Comparison of ENCODE assay signal across 11 cellular contexts in the genomic region with DNA sequence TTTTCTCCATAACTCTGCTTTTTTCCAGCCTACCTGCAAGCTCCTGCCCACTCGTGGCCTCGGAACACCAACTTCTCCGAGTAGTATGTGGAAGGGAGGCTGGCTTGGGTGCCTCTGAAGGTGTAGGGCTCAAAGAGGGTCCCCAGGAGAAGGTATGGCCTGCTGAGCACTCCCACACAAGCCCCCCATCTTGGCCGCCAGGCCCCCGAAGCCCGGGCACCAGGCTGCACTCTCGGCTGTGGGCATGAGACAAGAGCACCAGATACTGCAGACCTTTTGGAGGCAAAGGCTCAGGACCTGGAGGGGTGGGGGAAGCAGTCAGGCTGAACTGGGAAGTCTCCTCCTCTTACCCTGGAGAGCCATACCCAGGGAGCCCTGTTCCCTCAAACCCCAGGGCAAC. TPM values are rescaled to one million over a fixed set of nuclear protein-coding genes. Genes with fewer than 3 reads are reported as not detected.
DNase-seq lines count a peak whose midpoint lies in the region; ATAC-seq, FAIRE-seq and TF ChIP-seq lines count a peak whose summit lies in the region.
"Had no signal": no experiment of that assay in that cellular context is flagged by ENCODE, and none has a peak within 500 bp of the region (broad histone marks: within the 10 kb centered on the region; RNA-seq: fewer than 3 reads in every experiment).

No MANE protein-coding gene starts in this region.

- no peak overlapping the region; the same call in 1 of the 2 replicates for H2AFZ ChIP-seq in K562 (ENCODE audit: low read depth, low read length)

- POLR2A ChIA-PET in CD4-positive, alpha-beta T cell (lab: Charles Lee): interaction anchor here (4.9 kb wide), 1 partner anchor 19 kb away, joined by 98 read pairs; a partner anchor contains a TSS
- POLR2A ChIA-PET in K562 (lab: Yijun Ruan, JAX): interaction anchor here (1.3 to 1.5 kb wide), 2 partner anchors 11 to 53 kb away, joined by 3 read pairs; no protein-coding TSS in a partner anchor
- POLR2A ChIA-PET in naive thymus-derived CD8-positive, alpha-beta T cell (lab: Charles Lee): interaction anchor here (6.0 to 9.2 kb wide), 2 partner anchors 19 to 30 kb away, joined by 59 to 141 read pairs; a partner anchor contains a TSS

- no peaks in the 10 kb centered on the region for H3K9me3 Mint-ChIP-seq in CD4-positive, alpha-beta T cell
- no peaks in the 10 kb centered on the region for H3K9me3 Mint-ChIP-seq in naive thymus-derived CD8-positive, alpha-beta T cell

- no peak for DNase-seq in CD4-positive, alpha-beta T cell
- no peak for DNase-seq in Jurkat, Clone E6-1 (ENCODE audit: low read depth, low spot score)
- DNase-seq in K562 (ENCODE audit: extremely low read depth in 1 of 4, low spot score in 3 of 4): peak in 1 of 4 experiments; percentile 39
- DNase-seq in naive thymus-derived CD8-positive, alpha-beta T cell: no peak
- no peak for DNase-seq in mesenteric fat pad (ENCODE audit: low spot score)
- DNase-seq in Peyer's patch: no peak
- DNase-seq: activated gamma-delta T cell had no signal

- H3K36me3 Mint-ChIP-seq in CD4-positive, alpha-beta T cell (ENCODE audit: low read depth): peaks cover 19% of the 10 kb centered on the region
- peaks cover 0 to 2% (median 0%) of the 10 kb centered on the region in 3 donors for H3K36me3 Mint-ChIP-seq in naive thymus-derived CD8-positive, alpha-beta T cell

- peaks cover 64% of the 10 kb centered on the region for H3K79me2 ChIP-seq in K562 (ENCODE audit: control insufficient read depth, insufficient read depth, low read length)

- H3K4me3 ChIP-seq in Jurkat, Clone E6-1 (ENCODE audit: low read length): peak overlapping the region; percentile 68
- peak overlapping the region; percentile 66 for H3K4me3 ChIP-seq in K562
- H3K4me3 ChIP-seq in Peyer's patch: no peak overlapping the region

- H3K4me1 ChIP-seq in K562 (replicated peaks in 1 of 2; ENCODE audit: control insufficient read depth in 2 of 2, insufficient read depth in 2 of 2, low read length in 2 of 2) (peaks cover 38 to 45% of the 10 kb centered on the region in 2 experiments), Peyer's patch (peaks cover 0 to 18% (median 6%) of the 10 kb centered on the region in 4 donors)

- H4K20me1 ChIP-seq in K562 (replicated peaks; ENCODE audit: control insufficient read depth, insufficient read depth, low read length): no peaks in the 10 kb centered on the region

- H3K27ac Mint-ChIP-seq in CD4-positive, alpha-beta T cell: peak overlapping the region; percentile 93
- H3K27ac Mint-ChIP-seq in naive thymus-derived CD8-positive, alpha-beta T cell: peak overlapping the region in 5 of 10 donors; percentile 21 to 97 (median 90)

- H3K9me1 ChIP-seq in K562 (ENCODE audit: control insufficient read depth, insufficient read depth, low read length): peaks cover 3% of the 10 kb centered on the region

- no peak overlapping the region for H3K4me3 Mint-ChIP-seq in CD4-positive, alpha-beta T cell
- H3K4me3 Mint-ChIP-seq in naive thymus-derived CD8-positive, alpha-beta T cell: peak overlapping the region in 9 of 10 donors; percentile 13 to 96 (median 90)

- H3K27ac ChIP-seq in CD4-positive, alpha-beta T cell (ENCODE audit: low read depth, low read length): no peak overlapping the region
- peak overlapping the region; percentile 99 for H3K27ac ChIP-seq in K562 (ENCODE audit: extremely low read depth, low read depth, low read length)
- H3K27ac ChIP-seq in Peyer's patch: no peak overlapping the region

- peak overlapping the region; percentile 93 to 97 for H3K9ac ChIP-seq in K562 (ENCODE audit: insufficient read depth in 1 of 2, low read depth in 2 of 2, low read length in 2 of 2)

- CTCF ChIA-PET in CD4-positive, alpha-beta T cell (lab: Charles Lee): interaction anchor here (1.2 kb wide), 1 partner anchor 67 kb away, joined by 3 read pairs; no protein-coding TSS in a partner anchor
- CTCF ChIA-PET in K562 (lab: Yijun Ruan, JAX; ENCODE audit: low intra/inter-chr PET ratio): interaction anchor here (0.6 to 2.8 kb wide), 3 partner anchors 26 to 49 kb away, joined by 3 to 12 read pairs (median 12); no protein-coding TSS in a partner anchor

- no peak for FAIRE-seq in K562 (lab: Jason Lieb, UNC)
- FAIRE-seq: GM12892, islet of Langerhans had no signal

- intact Hi-C loops in CD4-positive, alpha-beta T cell (cut with DNase I, micrococcal nuclease): loop anchor here in 1 of 2 experiments (1.0 kb wide), 1 partner anchor 18 kb away; no protein-coding TSS in a partner anchor
- intact Hi-C loops in K562 (cut with micrococcal nuclease): no loop called here

- TF ChIP-seq POLR2A in K562 (conservative IDR thresholded peaks at IDR 0.05) (no peak), Peyer's patch (IDR thresholded peaks at IDR 0.05) (no peak)

- H3K36me3 ChIP-seq in K562 (ENCODE audit: control insufficient read depth, insufficient read depth, low read length) (peaks cover 53% of the 10 kb centered on the region), Peyer's patch (peaks cover 0 to 7% (median 0%) of the 10 kb centered on the region in 3 donors)

- BruUV-seq in K562 (replicated peaks; lab: Mats Ljungman, UMichigan): TSS peak; percentile 46

- no peaks in the 10 kb centered on the region for H3K9me3 ChIP-seq in CD4-positive, alpha-beta T cell (ENCODE audit: control insufficient read depth, low read length)
- H3K9me3 ChIP-seq in K562 (replicated peaks; ENCODE audit: control insufficient read depth, insufficient read depth, low read depth, low read length) (no peaks in the 10 kb centered on the region), Peyer's patch (no peaks in the 10 kb centered on the region)

- peaks cover 58% of the 10 kb centered on the region for H3K4me1 Mint-ChIP-seq in CD4-positive, alpha-beta T cell (ENCODE audit: low read depth)
- peaks cover 38 to 47% (median 45%) of the 10 kb centered on the region in 4 donors for H3K4me1 Mint-ChIP-seq in naive thymus-derived CD8-positive, alpha-beta T cell

- TF ChIP-seq EP300 in K562 (IDR thresholded peaks at IDR 0.05; ENCODE audit: low read length): no peak

- no peak for ATAC-seq in CD4-positive, alpha-beta T cell (ENCODE audit: poor library complexity)
- ATAC-seq in K562 (peak; percentile 3), GM18858 (IDR thresholded peaks at IDR 0.05; ENCODE audit: unreplicated experiment) (no peak), HG03571 (IDR thresholded peaks at IDR 0.05; ENCODE audit: unreplicated experiment) (no peak)
- no peak for ATAC-seq in naive thymus-derived CD8-positive, alpha-beta T cell

- in situ Hi-C loops in K562 (cut with MboI): no loop called here

- no peak for TF ChIP-seq CTCF in CD4-positive, alpha-beta T cell (IDR thresholded peaks at IDR 0.05)
- TF ChIP-seq CTCF in K562 (IDR thresholded peaks at IDR 0.05 in 2 of 3, conservative IDR thresholded peaks at IDR 0.05 in 1 of 3; ENCODE audit: insufficient read depth in 2 of 3, low read depth in 1 of 3, low read length in 3 of 3): no peak
- no peak for TF ChIP-seq CTCF in Peyer's patch (IDR thresholded peaks at IDR 0.05)

- no peaks in the 10 kb centered on the region for H3K27me3 Mint-ChIP-seq in CD4-positive, alpha-beta T cell
- H3K27me3 Mint-ChIP-seq in naive thymus-derived CD8-positive, alpha-beta T cell: no peaks in the 10 kb centered on the region

- peak overlapping the region; percentile 100 for H3K4me2 ChIP-seq in K562 (ENCODE audit: insufficient read depth, low read length)

- TF ChIP-seq RAD21 in K562 (CRISPR knock-in tag; conservative IDR thresholded peaks at IDR 0.05 in 1 of 2, IDR thresholded peaks at IDR 0.05 in 1 of 2): no peak

- H3K27me3 ChIP-seq in CD4-positive, alpha-beta T cell (ENCODE audit: control insufficient read depth, insufficient read depth, low read length): no peaks in the 10 kb centered on the region
- H3K27me3 ChIP-seq in K562 (ENCODE audit: control insufficient read depth in 2 of 2, insufficient read depth in 2 of 2, low read length in 2 of 2): no peaks in the 10 kb centered on the region
- H3K27me3 ChIP-seq in Peyer's patch: no peaks in the 10 kb centered on the region

- 40% methylated on average over 7 of the region's 7 CpGs for WGBS in K562 (ENCODE audit: insufficient coverage, low coverage, missing lambda C conversion rate)

RNA-seq across cellular contexts. Expression of a gene that starts 1.7 kb away (rescaled TPM):
- 10 to 100 TPM; 23.3 to 27.3 TPM for total RNA-seq in CD4-positive, alpha-beta T cell
- 80.0 TPM for polyA plus RNA-seq in Jurkat, Clone E6-1 (2012; ENCODE audit: insufficient read depth, insufficient read length)
- 236 and 421 TPM in 2 replicates for total RNA-seq in K562 (2011; cell fraction: chromatin; rRNA removed; ENCODE audit: low replicate concordance)
- total RNA-seq in K562 (2011; cell fraction: nucleolus; rRNA removed): 304 and 320 TPM in 2 replicates
- 263 and 277 TPM in 2 replicates for total RNA-seq in K562 (2011; cell fraction: nucleoplasm; rRNA removed)
- 55.9 and 63.3 TPM in 2 replicates for total RNA-seq in K562 (2014; rRNA removed)
- total RNA-seq in K562 (2014; rRNA removed; fragmentation: Illumina TruSeq; extraction: Trizol): 20.5 and 27.3 TPM in 2 replicates
- total RNA-seq in K562 (2015; rRNA removed; fragmentation: Illumina TruSeq; extraction: Trizol): 40.1 and 43.3 TPM in 2 replicates
- 62.9 and 73.7 TPM in 2 replicates for total RNA-seq in K562 (2021)
- polyA plus RNA-seq in K562 (2011; rRNA removed): 84.9 and 129 TPM in 2 replicates
- polyA plus RNA-seq in K562 (2011; cell fraction: cytosol; rRNA removed): 100 and 109 TPM in 2 replicates
- polyA plus RNA-seq in K562 (2011; cell fraction: nucleus; rRNA removed): 1,169 and 1,324 TPM in 2 replicates
- polyA plus RNA-seq in K562 (2012): 58.7 and 101 TPM in 2 replicates
- polyA plus RNA-seq in K562 (2014; fragmentation: Illumina TruSeq; extraction: Trizol): 59.9 and 69.6 TPM in 2 replicates
- 10 to 100 TPM in 1 of 2 experiments, 1 to 10 TPM in 1; 8.4 to 10.5 TPM for polyA plus RNA-seq in K562 (2014; fragmentation: Nextera tagmentation; extraction: Ambion mirVana)
- polyA plus RNA-seq in K562 (2014; rRNA removed): 141 and 143 TPM in 2 replicates
- polyA minus RNA-seq in K562 (2011; rRNA and poly(A)+ RNA removed): 26.6 and 29.0 TPM in 2 replicates
- 9.8 and 20.9 TPM in 2 replicates for polyA minus RNA-seq in K562 (2011; cell fraction: cytosol; rRNA and poly(A)+ RNA removed)
- 114 and 127 TPM in 2 replicates for polyA minus RNA-seq in K562 (2011; cell fraction: nucleus; rRNA and poly(A)+ RNA removed)
- 10 to 100 TPM; 68.9 to 69.6 TPM for total RNA-seq in naive thymus-derived CD8-positive, alpha-beta T cell
- polyA plus RNA-seq in naive thymus-derived CD8-positive, alpha-beta T cell: 1 to 10 TPM; 5.2 to 9.3 (median 5.9) TPM
- 18.4 TPM for total RNA-seq in mesenteric fat pad
- 100 to 1,000 TPM in 2 of 4 donors, 10 to 100 TPM in 2; 46.2 to 128 (median 104) TPM for total RNA-seq in Peyer's patch

RNA-seq across cellular contexts. Expression of a gene that starts 19.2 kb away (rescaled TPM):
- total RNA-seq in CD4-positive, alpha-beta T cell: 10 to 100 TPM; 35.9 to 38.4 TPM
- 36.6 TPM for polyA plus RNA-seq in Jurkat, Clone E6-1 (2012; ENCODE audit: insufficient read depth, insufficient read length)
- 34.4 and 79.5 TPM in 2 replicates for total RNA-seq in K562 (2011; cell fraction: chromatin; rRNA removed; ENCODE audit: low replicate concordance)
- total RNA-seq in K562 (2011; cell fraction: nucleolus; rRNA removed): 65.9 and 72.4 TPM in 2 replicates
- total RNA-seq in K562 (2011; cell fraction: nucleoplasm; rRNA removed): 48.4 and 53.1 TPM in 2 replicates
- total RNA-seq in K562 (2014; rRNA removed): 40.0 and 54.3 TPM in 2 replicates
- 11.9 and 12.3 TPM in 2 replicates for total RNA-seq in K562 (2014; rRNA removed; fragmentation: Illumina TruSeq; extraction: Trizol)
- 18.7 and 18.9 TPM in 2 replicates for total RNA-seq in K562 (2015; rRNA removed; fragmentation: Illumina TruSeq; extraction: Trizol)
- total RNA-seq in K562 (2021): 57.9 and 61.2 TPM in 2 replicates
- polyA plus RNA-seq in K562 (2011; rRNA removed): 50.6 and 51.5 TPM in 2 replicates
- polyA plus RNA-seq in K562 (2011; cell fraction: cytosol; rRNA removed): 71.7 and 126 TPM in 2 replicates
- 54.1 and 88.1 TPM in 2 replicates for polyA plus RNA-seq in K562 (2011; cell fraction: nucleus; rRNA removed)
- 32.4 and 38.9 TPM in 2 replicates for polyA plus RNA-seq in K562 (2012)
- 20.3 and 24.1 TPM in 2 replicates for polyA plus RNA-seq in K562 (2014; fragmentation: Illumina TruSeq; extraction: Trizol)
- polyA plus RNA-seq in K562 (2014; fragmentation: Nextera tagmentation; extraction: Ambion mirVana): 1 to 10 TPM; 1.9 to 3.1 TPM
- polyA plus RNA-seq in K562 (2014; rRNA removed): 39.9 and 40.8 TPM in 2 replicates
- 34.0 and 51.2 TPM in 2 replicates for polyA minus RNA-seq in K562 (2011; rRNA and poly(A)+ RNA removed)
- polyA minus RNA-seq in K562 (2011; cell fraction: cytosol; rRNA and poly(A)+ RNA removed): 40.2 and 43.1 TPM in 2 replicates
- 39.4 and 43.4 TPM in 2 replicates for polyA minus RNA-seq in K562 (2011; cell fraction: nucleus; rRNA and poly(A)+ RNA removed)
- 10 to 100 TPM; 35.8 to 37.2 TPM for total RNA-seq in naive thymus-derived CD8-positive, alpha-beta T cell
- 10 to 100 TPM; 17.9 to 25.6 (median 19.6) TPM for polyA plus RNA-seq in naive thymus-derived CD8-positive, alpha-beta T cell
- total RNA-seq in mesenteric fat pad: 18.6 TPM
- 10 to 100 TPM; 48.4 to 64.4 (median 60.5) TPM for total RNA-seq in Peyer's patch

RNA-seq across cellular contexts. Expression of a gene that starts 31.5 kb away (rescaled TPM):
- total RNA-seq in CD4-positive, alpha-beta T cell: 10 to 100 TPM; 21.7 to 25.2 TPM
- 21.1 TPM for polyA plus RNA-seq in Jurkat, Clone E6-1 (2012; ENCODE audit: insufficient read depth, insufficient read length)
- total RNA-seq in K562 (2011; cell fraction: chromatin; rRNA removed; ENCODE audit: low replicate concordance): 51.2 and 69.6 TPM in 2 replicates
- total RNA-seq in K562 (2011; cell fraction: nucleolus; rRNA removed): 41.5 and 45.0 TPM in 2 replicates
- 64.2 and 69.8 TPM in 2 replicates for total RNA-seq in K562 (2011; cell fraction: nucleoplasm; rRNA removed)
- total RNA-seq in K562 (2014; rRNA removed) (22.0 and 22.5 TPM in 2 replicates), K562 (2014; rRNA removed; fragmentation: Illumina TruSeq; extraction: Trizol) (9.3 and 10.3 TPM in 2 replicates), K562 (2015; rRNA removed; fragmentation: Illumina TruSeq; extraction: Trizol) (15.4 and 15.8 TPM in 2 replicates), K562 (2021) (21.2 and 26.5 TPM in 2 replicates), mesenteric fat pad (15.9 TPM), Peyer's patch (10 to 100 TPM; 19.0 to 60.6 (median 51.5) TPM)
- polyA plus RNA-seq in K562 (2011; rRNA removed) (16.1 and 20.2 TPM in 2 replicates), K562 (2014; fragmentation: Illumina TruSeq; extraction: Trizol) (15.7 and 20.2 TPM in 2 replicates), K562 (2014; fragmentation: Nextera tagmentation; extraction: Ambion mirVana) (1 to 10 TPM; 1.9 to 2.7 TPM), K562 (2014; rRNA removed) (18.8 and 20.7 TPM in 2 replicates)
- 23.0 and 29.3 TPM in 2 replicates for polyA plus RNA-seq in K562 (2011; cell fraction: cytosol; rRNA removed)
- polyA plus RNA-seq in K562 (2011; cell fraction: nucleus; rRNA removed): 59.0 and 59.2 TPM in 2 replicates
- polyA plus RNA-seq in K562 (2012): 15.5 and 18.3 TPM in 2 replicates
- 17.2 and 18.0 TPM in 2 replicates for polyA minus RNA-seq in K562 (2011; rRNA and poly(A)+ RNA removed)
- 9.8 and 10.9 TPM in 2 replicates for polyA minus RNA-seq in K562 (2011; cell fraction: cytosol; rRNA and poly(A)+ RNA removed)
- polyA minus RNA-seq in K562 (2011; cell fraction: nucleus; rRNA and poly(A)+ RNA removed): 22.5 and 28.8 TPM in 2 replicates
- total RNA-seq in naive thymus-derived CD8-positive, alpha-beta T cell: 10 to 100 TPM; 28.5 to 29.9 TPM
- polyA plus RNA-seq in naive thymus-derived CD8-positive, alpha-beta T cell: 1 to 10 TPM; 1.6 to 3.5 (median 2.6) TPM

RNA-seq across cellular contexts. Expression of a gene that starts 48.8 kb away (rescaled TPM):
- under 1 TPM; 0.78 to 0.85 TPM for total RNA-seq in CD4-positive, alpha-beta T cell
- 3.8 TPM for polyA plus RNA-seq in Jurkat, Clone E6-1 (2012; ENCODE audit: insufficient read depth, insufficient read length)
- 37.0 and 45.9 TPM in 2 replicates for total RNA-seq in K562 (2011; cell fraction: chromatin; rRNA removed; ENCODE audit: low replicate concordance)
- 20.3 and 21.8 TPM in 2 replicates for total RNA-seq in K562 (2011; cell fraction: nucleolus; rRNA removed)
- 24.5 and 28.1 TPM in 2 replicates for total RNA-seq in K562 (2011; cell fraction: nucleoplasm; rRNA removed)
- total RNA-seq in K562 (2014; rRNA removed): 11.9 and 12.4 TPM in 2 replicates
- total RNA-seq in K562 (2014; rRNA removed; fragmentation: Illumina TruSeq; extraction: Trizol): 13.6 and 14.0 TPM in 2 replicates
- 18.7 TPM in 2 replicates for total RNA-seq in K562 (2015; rRNA removed; fragmentation: Illumina TruSeq; extraction: Trizol)
- 12.2 and 12.4 TPM in 2 replicates for total RNA-seq in K562 (2021)
- polyA plus RNA-seq in K562 (2011; rRNA removed): 15.2 and 19.4 TPM in 2 replicates
- 6.8 and 10.4 TPM in 2 replicates for polyA plus RNA-seq in K562 (2011; cell fraction: cytosol; rRNA removed)
- polyA plus RNA-seq in K562 (2011; cell fraction: nucleus; rRNA removed): 42.5 and 50.0 TPM in 2 replicates
- polyA plus RNA-seq in K562 (2012): 11.7 and 11.9 TPM in 2 replicates
- polyA plus RNA-seq in K562 (2014; fragmentation: Illumina TruSeq; extraction: Trizol): 10.9 and 13.2 TPM in 2 replicates
- polyA plus RNA-seq in K562 (2014; fragmentation: Nextera tagmentation; extraction: Ambion mirVana): 10 to 100 TPM; 14.7 to 21.8 TPM
- polyA plus RNA-seq in K562 (2014; rRNA removed): 20.8 and 21.6 TPM in 2 replicates
- polyA minus RNA-seq in K562 (2011; rRNA and poly(A)+ RNA removed): 21.3 and 22.7 TPM in 2 replicates
- polyA minus RNA-seq in K562 (2011; cell fraction: cytosol; rRNA and poly(A)+ RNA removed): 5.0 and 5.8 TPM in 2 replicates
- polyA minus RNA-seq in K562 (2011; cell fraction: nucleus; rRNA and poly(A)+ RNA removed): 8.5 and 12.0 TPM in 2 replicates
- total RNA-seq in naive thymus-derived CD8-positive, alpha-beta T cell: 10 to 100 TPM; 14.3 to 14.5 TPM
- 1 to 10 TPM; 5.3 to 9.9 (median 6.5) TPM for polyA plus RNA-seq in naive thymus-derived CD8-positive, alpha-beta T cell
- 2.9 TPM for total RNA-seq in mesenteric fat pad
- 10 to 100 TPM in 3 of 4 donors, 1 to 10 TPM in 1; 9.9 to 17.2 (median 14.4) TPM for total RNA-seq in Peyer's patch

Comparison
In these comparisons a context has a peak if more than half of its experiments do, and no peak if none do; other contexts are left out.
1. H3K4me3 ChIP-seq: peak in Jurkat, Clone E6-1 (single experiment) and K562 (single experiment); none in Peyer's patch (0 of 4).